Comparison of ENCODE assay signal across 31 cellular contexts in the genomic region with DNA sequence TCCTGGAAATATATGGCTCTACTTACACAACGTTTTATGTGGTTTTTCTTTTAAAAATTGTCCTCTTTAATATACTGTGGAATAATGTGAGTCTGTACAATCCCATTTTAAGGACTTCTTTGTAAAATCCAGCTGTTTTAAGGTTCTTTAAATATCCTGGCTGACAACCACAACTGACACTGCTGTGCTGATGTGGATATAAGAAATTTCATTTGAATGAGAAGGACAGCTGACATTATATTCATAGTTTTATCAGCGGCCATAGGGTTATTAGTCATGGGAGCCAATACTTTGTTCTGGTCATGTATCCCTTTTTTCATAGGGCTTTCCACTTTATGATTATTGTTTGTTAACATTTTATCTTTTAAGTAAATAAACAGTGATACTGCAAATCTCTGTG.
"Had no signal": no experiment of that assay in that cellular context is flagged by ENCODE, and none has a peak within 500 bp of the region (broad histone marks: within the 10 kb centered on the region; RNA-seq: fewer than 3 reads in every experiment).

No MANE protein-coding gene starts in this region.

- H3K27ac ChIP-seq: adrenal gland, body of pancreas, breast epithelium, cardiac muscle cell, colonic mucosa, epithelial cell of prostate, esophagus squamous epithelium, heart left ventricle had no signal

- H3K27me3 ChIP-seq: adrenal gland, body of pancreas, breast epithelium, cardiac muscle cell, colonic mucosa, esophagus squamous epithelium, heart left ventricle had no signal

- H3K4me1 ChIP-seq: adrenal gland, body of pancreas, breast epithelium, colonic mucosa, esophagus squamous epithelium, heart left ventricle had no signal

- H3K9me3 ChIP-seq: adrenal gland, body of pancreas, breast epithelium, colonic mucosa, esophagus squamous epithelium, heart left ventricle had no signal

- DNase-seq: activated CD4-positive, alpha-beta memory T cell treated with anti-CD3 and anti-CD28 coated beads for 36 hours; activated CD4-positive, alpha-beta T cell treated with anti-CD3 and anti-CD28 coated beads for 36 hours; activated CD4-positive, alpha-beta T cell treated with anti-CD3 and anti-CD28 coated beads, Interleukin-2, amount 10 ng/mL, durations not matched to agents 24 days and 14 days; activated CD4-positive, CD25-positive, alpha-beta regulatory T cell; activated CD4-positive, CD25-positive, alpha-beta regulatory T cell treated with anti-CD3 and anti-CD28 coated beads, Interleukin-2, amount 50 U/mL, for 72 hours; activated CD8-positive, alpha-beta memory T cell treated with anti-CD3 and anti-CD28 coated beads, Interleukin-2, amount 10 ng/mL, durations not matched to agents 7 days and 5 days; activated CD8-positive, alpha-beta memory T cell treated with anti-CD3 and anti-CD28 coated beads, Interleukin-2, amount 50 U/mL, for 4 hours; activated CD8-positive, alpha-beta T cell treated with anti-CD3 and anti-CD28 coated beads, Interleukin-2, amount 10 ng/mL, durations not matched to agents 7 days and 5 days; activated effector memory CD4-positive, alpha-beta T cell treated with anti-CD3 and anti-CD28 coated beads, Interleukin-2, amount 50 U/mL, for 16 hours; activated naive CD4-positive, alpha-beta T cell treated with anti-CD3 and anti-CD28 coated beads for 36 hours; activated naive CD8-positive, alpha-beta T cell treated with anti-CD3 and anti-CD28 coated beads for 36 hours; activated naive CD8-positive, alpha-beta T cell treated with anti-CD3 and anti-CD28 coated beads, Interleukin-2, amount 50 U/mL, for 24 hours; activated T-cell treated with anti-CD3 and anti-CD28 coated beads, Interleukin-2, amount 50 U/mL, for 1 hour; activated T-cell treated with anti-CD3 and anti-CD28 coated beads, Interleukin-2, amount 50 U/mL, for 48 hours; adrenal gland; amygdala; aorta; body of pancreas; central memory CD4-positive, alpha-beta T cell; cerebellar nuclear complex; colonic mucosa; effector CD8-positive, alpha-beta T cell; esophagus squamous epithelium; glutamatergic neuron; heart left ventricle; T-helper 1 cell; T-helper 17 cell; T1000 had no signal

- H3K4me3 ChIP-seq: adrenal gland, body of pancreas, breast epithelium, cardiac muscle cell, colonic mucosa, esophagus squamous epithelium, heart left ventricle had no signal

- H3K36me3 ChIP-seq: adrenal gland, breast epithelium, cardiac muscle cell, colonic mucosa, esophagus squamous epithelium, heart left ventricle had no signal
